In the genomic region with DNA sequence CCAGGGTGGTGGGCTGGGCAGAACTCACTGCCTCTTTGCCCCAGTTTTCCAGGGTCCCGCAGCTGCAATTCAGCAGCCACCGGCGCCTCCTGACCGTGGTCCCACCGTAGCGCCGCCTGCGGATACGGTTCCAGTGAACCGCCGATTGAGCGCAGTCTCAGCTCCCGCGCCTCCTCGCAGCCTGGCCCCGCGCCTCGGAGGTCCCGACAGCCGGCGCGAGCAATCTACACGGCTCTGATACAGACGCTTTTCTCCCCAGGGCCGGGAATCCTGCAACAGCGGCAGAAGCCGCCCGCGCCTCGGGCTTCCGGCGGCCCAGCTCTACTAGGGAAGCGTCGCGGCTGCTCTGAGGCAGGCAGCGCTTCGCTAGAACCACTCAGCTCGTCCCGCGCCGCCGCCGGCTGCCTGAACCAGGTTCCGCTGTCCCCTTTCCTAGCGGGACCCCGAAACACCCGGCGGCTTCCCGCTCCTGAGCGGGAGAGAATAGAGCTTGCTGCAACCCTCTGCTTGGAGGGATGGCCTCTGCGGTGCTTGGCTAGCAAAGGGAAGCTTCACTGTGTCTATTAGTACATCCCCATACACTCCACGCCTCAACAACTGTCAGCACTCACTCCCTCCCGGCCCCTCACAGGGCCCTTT, we compare ENCODE assay signal across 1 cellular context.
TF ChIP-seq lines count a peak whose summit lies in the region.

No MANE protein-coding gene starts in this region.

TF ChIP-seq in HepG2, 621 proteins besides CTCF, POLR2A, EP300 and RAD21:
- TF ChIP-seq, protein P1, sequence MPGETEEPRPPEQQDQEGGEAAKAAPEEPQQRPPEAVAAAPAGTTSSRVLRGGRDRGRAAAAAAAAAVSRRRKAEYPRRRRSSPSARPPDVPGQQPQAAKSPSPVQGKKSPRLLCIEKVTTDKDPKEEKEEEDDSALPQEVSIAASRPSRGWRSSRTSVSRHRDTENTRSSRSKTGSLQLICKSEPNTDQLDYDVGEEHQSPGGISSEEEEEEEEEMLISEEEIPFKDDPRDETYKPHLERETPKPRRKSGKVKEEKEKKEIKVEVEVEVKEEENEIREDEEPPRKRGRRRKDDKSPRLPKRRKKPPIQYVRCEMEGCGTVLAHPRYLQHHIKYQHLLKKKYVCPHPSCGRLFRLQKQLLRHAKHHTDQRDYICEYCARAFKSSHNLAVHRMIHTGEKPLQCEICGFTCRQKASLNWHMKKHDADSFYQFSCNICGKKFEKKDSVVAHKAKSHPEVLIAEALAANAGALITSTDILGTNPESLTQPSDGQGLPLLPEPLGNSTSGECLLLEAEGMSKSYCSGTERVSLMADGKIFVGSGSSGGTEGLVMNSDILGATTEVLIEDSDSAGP (CRISPR knock-in tag; IDR thresholded peaks at IDR 0.05; ENCODE audit: borderline replicate concordance), result peak; percentile 22; the same call in 1 of the 2 replicates
- no peak for TF ChIP-seq ZNF12 (CRISPR knock-in tag; IDR thresholded peaks at IDR 0.05)
- no peak for TF ChIP-seq POGZ (CRISPR knock-in tag; IDR thresholded peaks at IDR 0.05)
- no peak for TF ChIP-seq TOPORS (CRISPR knock-in tag; IDR thresholded peaks at IDR 0.05)
- TF ChIP-seq KDM1A (CRISPR knock-in tag; IDR thresholded peaks at IDR 0.05), result no peak
- TF ChIP-seq ZNF101 (CRISPR knock-in tag; IDR thresholded peaks at IDR 0.05; ENCODE audit: borderline replicate concordance, low read depth), result no peak
- 0 out of 2 replicates have a peak, but pooled peaks have one; percentile 20 for TF ChIP-seq ZBTB38 (CRISPR knock-in tag; IDR thresholded peaks at IDR 0.05)
- no peak for TF ChIP-seq SMARCC2 (IDR thresholded peaks at IDR 0.05)
- no peak for TF ChIP-seq ZNF556 (CRISPR knock-in tag; IDR thresholded peaks at IDR 0.05; ENCODE audit: borderline replicate concordance)
- TF ChIP-seq, protein P2, sequence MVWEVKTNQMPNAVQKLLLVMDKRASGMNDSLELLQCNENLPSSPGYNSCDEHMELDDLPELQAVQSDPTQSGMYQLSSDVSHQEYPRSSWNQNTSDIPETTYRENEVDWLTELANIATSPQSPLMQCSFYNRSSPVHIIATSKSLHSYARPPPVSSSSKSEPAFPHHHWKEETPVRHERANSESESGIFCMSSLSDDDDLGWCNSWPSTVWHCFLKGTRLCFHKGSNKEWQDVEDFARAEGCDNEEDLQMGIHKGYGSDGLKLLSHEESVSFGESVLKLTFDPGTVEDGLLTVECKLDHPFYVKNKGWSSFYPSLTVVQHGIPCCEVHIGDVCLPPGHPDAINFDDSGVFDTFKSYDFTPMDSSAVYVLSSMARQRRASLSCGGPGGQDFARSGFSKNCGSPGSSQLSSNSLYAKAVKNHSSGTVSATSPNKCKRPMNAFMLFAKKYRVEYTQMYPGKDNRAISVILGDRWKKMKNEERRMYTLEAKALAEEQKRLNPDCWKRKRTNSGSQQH (CRISPR knock-in tag; IDR thresholded peaks at IDR 0.05; ENCODE audit: low read depth), result no peak
- no peak for TF ChIP-seq ZNF543 (CRISPR knock-in tag; IDR thresholded peaks at IDR 0.05)
- TF ChIP-seq, protein P3, sequence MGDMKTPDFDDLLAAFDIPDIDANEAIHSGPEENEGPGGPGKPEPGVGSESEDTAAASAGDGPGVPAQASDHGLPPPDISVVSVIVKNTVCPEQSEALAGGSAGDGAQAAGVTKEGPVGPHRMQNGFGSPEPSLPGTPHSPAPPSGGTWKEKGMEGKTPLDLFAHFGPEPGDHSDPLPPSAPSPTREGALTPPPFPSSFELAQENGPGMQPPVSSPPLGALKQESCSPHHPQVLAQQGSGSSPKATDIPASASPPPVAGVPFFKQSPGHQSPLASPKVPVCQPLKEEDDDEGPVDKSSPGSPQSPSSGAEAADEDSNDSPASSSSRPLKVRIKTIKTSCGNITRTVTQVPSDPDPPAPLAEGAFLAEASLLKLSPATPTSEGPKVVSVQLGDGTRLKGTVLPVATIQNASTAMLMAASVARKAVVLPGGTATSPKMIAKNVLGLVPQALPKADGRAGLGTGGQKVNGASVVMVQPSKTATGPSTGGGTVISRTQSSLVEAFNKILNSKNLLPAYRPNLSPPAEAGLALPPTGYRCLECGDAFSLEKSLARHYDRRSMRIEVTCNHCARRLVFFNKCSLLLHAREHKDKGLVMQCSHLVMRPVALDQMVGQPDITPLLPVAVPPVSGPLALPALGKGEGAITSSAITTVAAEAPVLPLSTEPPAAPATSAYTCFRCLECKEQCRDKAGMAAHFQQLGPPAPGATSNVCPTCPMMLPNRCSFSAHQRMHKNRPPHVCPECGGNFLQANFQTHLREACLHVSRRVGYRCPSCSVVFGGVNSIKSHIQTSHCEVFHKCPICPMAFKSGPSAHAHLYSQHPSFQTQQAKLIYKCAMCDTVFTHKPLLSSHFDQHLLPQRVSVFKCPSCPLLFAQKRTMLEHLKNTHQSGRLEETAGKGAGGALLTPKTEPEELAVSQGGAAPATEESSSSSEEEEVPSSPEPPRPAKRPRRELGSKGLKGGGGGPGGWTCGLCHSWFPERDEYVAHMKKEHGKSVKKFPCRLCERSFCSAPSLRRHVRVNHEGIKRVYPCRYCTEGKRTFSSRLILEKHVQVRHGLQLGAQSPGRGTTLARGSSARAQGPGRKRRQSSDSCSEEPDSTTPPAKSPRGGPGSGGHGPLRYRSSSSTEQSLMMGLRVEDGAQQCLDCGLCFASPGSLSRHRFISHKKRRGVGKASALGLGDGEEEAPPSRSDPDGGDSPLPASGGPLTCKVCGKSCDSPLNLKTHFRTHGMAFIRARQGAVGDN (CRISPR knock-in tag; IDR thresholded peaks at IDR 0.05), result peak; percentile 69
- TF ChIP-seq EZH2 (conservative IDR thresholded peaks at IDR 0.05; ENCODE audit: low read depth, low read length), result peak; percentile 95
- TF ChIP-seq, protein P4, sequence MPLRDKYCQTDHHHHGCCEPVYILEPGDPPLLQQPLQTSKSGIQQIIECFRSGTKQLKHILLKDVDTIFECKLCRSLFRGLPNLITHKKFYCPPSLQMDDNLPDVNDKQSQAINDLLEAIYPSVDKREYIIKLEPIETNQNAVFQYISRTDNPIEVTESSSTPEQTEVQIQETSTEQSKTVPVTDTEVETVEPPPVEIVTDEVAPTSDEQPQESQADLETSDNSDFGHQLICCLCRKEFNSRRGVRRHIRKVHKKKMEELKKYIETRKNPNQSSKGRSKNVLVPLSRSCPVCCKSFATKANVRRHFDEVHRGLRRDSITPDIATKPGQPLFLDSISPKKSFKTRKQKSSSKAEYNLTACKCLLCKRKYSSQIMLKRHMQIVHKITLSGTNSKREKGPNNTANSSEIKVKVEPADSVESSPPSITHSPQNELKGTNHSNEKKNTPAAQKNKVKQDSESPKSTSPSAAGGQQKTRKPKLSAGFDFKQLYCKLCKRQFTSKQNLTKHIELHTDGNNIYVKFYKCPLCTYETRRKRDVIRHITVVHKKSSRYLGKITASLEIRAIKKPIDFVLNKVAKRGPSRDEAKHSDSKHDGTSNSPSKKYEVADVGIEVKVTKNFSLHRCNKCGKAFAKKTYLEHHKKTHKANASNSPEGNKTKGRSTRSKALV (CRISPR knock-in tag; IDR thresholded peaks at IDR 0.05), result peak; percentile 94
- TF ChIP-seq, protein P5, sequence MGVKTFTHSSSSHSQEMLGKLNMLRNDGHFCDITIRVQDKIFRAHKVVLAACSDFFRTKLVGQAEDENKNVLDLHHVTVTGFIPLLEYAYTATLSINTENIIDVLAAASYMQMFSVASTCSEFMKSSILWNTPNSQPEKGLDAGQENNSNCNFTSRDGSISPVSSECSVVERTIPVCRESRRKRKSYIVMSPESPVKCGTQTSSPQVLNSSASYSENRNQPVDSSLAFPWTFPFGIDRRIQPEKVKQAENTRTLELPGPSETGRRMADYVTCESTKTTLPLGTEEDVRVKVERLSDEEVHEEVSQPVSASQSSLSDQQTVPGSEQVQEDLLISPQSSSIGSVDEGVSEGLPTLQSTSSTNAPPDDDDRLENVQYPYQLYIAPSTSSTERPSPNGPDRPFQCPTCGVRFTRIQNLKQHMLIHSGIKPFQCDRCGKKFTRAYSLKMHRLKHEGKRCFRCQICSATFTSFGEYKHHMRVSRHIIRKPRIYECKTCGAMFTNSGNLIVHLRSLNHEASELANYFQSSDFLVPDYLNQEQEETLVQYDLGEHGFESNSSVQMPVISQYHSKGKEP (CRISPR knock-in tag; IDR thresholded peaks at IDR 0.05), result no peak
- no peak for TF ChIP-seq MTA1 (CRISPR knock-in tag; IDR thresholded peaks at IDR 0.05; ENCODE audit: borderline replicate concordance)
- TF ChIP-seq MTF2 (CRISPR knock-in tag; IDR thresholded peaks at IDR 0.05; ENCODE audit: borderline replicate concordance), result peak; percentile 94; the same call in 1 of the 2 replicates
- TF ChIP-seq, protein P6, sequence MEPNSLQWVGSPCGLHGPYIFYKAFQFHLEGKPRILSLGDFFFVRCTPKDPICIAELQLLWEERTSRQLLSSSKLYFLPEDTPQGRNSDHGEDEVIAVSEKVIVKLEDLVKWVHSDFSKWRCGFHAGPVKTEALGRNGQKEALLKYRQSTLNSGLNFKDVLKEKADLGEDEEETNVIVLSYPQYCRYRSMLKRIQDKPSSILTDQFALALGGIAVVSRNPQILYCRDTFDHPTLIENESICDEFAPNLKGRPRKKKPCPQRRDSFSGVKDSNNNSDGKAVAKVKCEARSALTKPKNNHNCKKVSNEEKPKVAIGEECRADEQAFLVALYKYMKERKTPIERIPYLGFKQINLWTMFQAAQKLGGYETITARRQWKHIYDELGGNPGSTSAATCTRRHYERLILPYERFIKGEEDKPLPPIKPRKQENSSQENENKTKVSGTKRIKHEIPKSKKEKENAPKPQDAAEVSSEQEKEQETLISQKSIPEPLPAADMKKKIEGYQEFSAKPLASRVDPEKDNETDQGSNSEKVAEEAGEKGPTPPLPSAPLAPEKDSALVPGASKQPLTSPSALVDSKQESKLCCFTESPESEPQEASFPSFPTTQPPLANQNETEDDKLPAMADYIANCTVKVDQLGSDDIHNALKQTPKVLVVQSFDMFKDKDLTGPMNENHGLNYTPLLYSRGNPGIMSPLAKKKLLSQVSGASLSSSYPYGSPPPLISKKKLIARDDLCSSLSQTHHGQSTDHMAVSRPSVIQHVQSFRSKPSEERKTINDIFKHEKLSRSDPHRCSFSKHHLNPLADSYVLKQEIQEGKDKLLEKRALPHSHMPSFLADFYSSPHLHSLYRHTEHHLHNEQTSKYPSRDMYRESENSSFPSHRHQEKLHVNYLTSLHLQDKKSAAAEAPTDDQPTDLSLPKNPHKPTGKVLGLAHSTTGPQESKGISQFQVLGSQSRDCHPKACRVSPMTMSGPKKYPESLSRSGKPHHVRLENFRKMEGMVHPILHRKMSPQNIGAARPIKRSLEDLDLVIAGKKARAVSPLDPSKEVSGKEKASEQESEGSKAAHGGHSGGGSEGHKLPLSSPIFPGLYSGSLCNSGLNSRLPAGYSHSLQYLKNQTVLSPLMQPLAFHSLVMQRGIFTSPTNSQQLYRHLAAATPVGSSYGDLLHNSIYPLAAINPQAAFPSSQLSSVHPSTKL (CRISPR knock-in tag; IDR thresholded peaks at IDR 0.05), result no peak
- TF ChIP-seq, protein P7, sequence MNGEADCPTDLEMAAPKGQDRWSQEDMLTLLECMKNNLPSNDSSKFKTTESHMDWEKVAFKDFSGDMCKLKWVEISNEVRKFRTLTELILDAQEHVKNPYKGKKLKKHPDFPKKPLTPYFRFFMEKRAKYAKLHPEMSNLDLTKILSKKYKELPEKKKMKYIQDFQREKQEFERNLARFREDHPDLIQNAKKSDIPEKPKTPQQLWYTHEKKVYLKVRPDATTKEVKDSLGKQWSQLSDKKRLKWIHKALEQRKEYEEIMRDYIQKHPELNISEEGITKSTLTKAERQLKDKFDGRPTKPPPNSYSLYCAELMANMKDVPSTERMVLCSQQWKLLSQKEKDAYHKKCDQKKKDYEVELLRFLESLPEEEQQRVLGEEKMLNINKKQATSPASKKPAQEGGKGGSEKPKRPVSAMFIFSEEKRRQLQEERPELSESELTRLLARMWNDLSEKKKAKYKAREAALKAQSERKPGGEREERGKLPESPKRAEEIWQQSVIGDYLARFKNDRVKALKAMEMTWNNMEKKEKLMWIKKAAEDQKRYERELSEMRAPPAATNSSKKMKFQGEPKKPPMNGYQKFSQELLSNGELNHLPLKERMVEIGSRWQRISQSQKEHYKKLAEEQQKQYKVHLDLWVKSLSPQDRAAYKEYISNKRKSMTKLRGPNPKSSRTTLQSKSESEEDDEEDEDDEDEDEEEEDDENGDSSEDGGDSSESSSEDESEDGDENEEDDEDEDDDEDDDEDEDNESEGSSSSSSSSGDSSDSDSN (CRISPR knock-in tag; IDR thresholded peaks at IDR 0.05), result peak; percentile 40
- TF ChIP-seq GPN1 (CRISPR knock-in tag; IDR thresholded peaks at IDR 0.05; ENCODE audit: borderline replicate concordance), result no peak
- peak; percentile 54; the same call in 1 of the 2 replicates for TF ChIP-seq GABPB1 (CRISPR knock-in tag; IDR thresholded peaks at IDR 0.05)
- TF ChIP-seq ZNF251 (CRISPR knock-in tag; IDR thresholded peaks at IDR 0.05), result no peak
- TF ChIP-seq TBX2 (CRISPR knock-in tag; IDR thresholded peaks at IDR 0.05; ENCODE audit: borderline replicate concordance), result no peak
- TF ChIP-seq, protein P8, sequence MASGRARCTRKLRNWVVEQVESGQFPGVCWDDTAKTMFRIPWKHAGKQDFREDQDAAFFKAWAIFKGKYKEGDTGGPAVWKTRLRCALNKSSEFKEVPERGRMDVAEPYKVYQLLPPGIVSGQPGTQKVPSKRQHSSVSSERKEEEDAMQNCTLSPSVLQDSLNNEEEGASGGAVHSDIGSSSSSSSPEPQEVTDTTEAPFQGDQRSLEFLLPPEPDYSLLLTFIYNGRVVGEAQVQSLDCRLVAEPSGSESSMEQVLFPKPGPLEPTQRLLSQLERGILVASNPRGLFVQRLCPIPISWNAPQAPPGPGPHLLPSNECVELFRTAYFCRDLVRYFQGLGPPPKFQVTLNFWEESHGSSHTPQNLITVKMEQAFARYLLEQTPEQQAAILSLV (CRISPR knock-in tag; IDR thresholded peaks at IDR 0.05; ENCODE audit: borderline replicate concordance), result no peak
- no peak for TF ChIP-seq ZNF605 (CRISPR knock-in tag; IDR thresholded peaks at IDR 0.05)
- no peak for TF ChIP-seq NR2C2 (CRISPR knock-in tag; IDR thresholded peaks at IDR 0.05; ENCODE audit: borderline replicate concordance)
- TF ChIP-seq NFYC (CRISPR knock-in tag; IDR thresholded peaks at IDR 0.05), result no peak
- TF ChIP-seq HNRNPLL (IDR thresholded peaks at IDR 0.05; ENCODE audit: low read depth, low read length, poor library complexity, severe bottlenecking), result peak; percentile 74
- TF ChIP-seq ZMYM4 (CRISPR knock-in tag; IDR thresholded peaks at IDR 0.05), result no peak
- no peak for TF ChIP-seq MBD4 (IDR thresholded peaks at IDR 0.05; ENCODE audit: borderline replicate concordance, low read length)
- TF ChIP-seq, protein P9, sequence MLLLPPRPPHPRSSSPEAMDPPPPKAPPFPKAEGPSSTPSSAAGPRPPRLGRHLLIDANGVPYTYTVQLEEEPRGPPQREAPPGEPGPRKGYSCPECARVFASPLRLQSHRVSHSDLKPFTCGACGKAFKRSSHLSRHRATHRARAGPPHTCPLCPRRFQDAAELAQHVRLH (CRISPR knock-in tag; IDR thresholded peaks at IDR 0.05; ENCODE audit: borderline replicate concordance, low read depth), result no peak
- no peak for TF ChIP-seq HNRNPUL1 (IDR thresholded peaks at IDR 0.05; ENCODE audit: low read depth, low read length)
- TF ChIP-seq, protein P10, sequence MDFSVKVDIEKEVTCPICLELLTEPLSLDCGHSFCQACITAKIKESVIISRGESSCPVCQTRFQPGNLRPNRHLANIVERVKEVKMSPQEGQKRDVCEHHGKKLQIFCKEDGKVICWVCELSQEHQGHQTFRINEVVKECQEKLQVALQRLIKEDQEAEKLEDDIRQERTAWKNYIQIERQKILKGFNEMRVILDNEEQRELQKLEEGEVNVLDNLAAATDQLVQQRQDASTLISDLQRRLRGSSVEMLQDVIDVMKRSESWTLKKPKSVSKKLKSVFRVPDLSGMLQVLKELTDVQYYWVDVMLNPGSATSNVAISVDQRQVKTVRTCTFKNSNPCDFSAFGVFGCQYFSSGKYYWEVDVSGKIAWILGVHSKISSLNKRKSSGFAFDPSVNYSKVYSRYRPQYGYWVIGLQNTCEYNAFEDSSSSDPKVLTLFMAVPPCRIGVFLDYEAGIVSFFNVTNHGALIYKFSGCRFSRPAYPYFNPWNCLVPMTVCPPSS (IDR thresholded peaks at IDR 0.05), result no peak
